ENCODE assay signal across 18 cellular contexts in genomic region chr5:163567811-163568210, GRCh38.
"Had no signal": no experiment of that assay in that cellular context is flagged by ENCODE, and none has a peak within 500 bp of the region (broad histone marks: within the 10 kb centered on the region; RNA-seq: fewer than 3 reads in every experiment).

No MANE protein-coding gene starts in this region.

- DNase-seq: erythroblast; heart left ventricle; hippocampal formation; left colon; left ventricle myocardium superior; mesenchymal stem cell; midbrain; nephron progenitor cell; nucleus accumbens; pancreas; right cardiac atrium; stimulated activated CD4-positive, alpha-beta T cell treated with anti-CD3 and anti-CD28 coated beads, Interleukin-2, amount 100 ng/mL, for 48 hours; stimulated activated naive CD8-positive, alpha-beta T cell treated with anti-CD3 and anti-CD28 coated beads, Interleukin-15, Interleukin-2, amounts not matched to agents 100 U/mL and 50 U/mL, for 24 hours; thyroid gland; upper lobe of left lung; uterus had no signal

- H3K4me1 ChIP-seq: uterus had no signal

- H3K9me3 ChIP-seq: heart left ventricle, pancreas, suprapubic skin, thyroid gland, upper lobe of left lung, uterus had no signal

- H3K4me3 ChIP-seq: heart left ventricle, lung, pancreas, suprapubic skin, thyroid gland, upper lobe of left lung, uterus had no signal

- H3K27me3 ChIP-seq: pancreas, thyroid gland, uterus had no signal

- H3K27ac ChIP-seq: heart left ventricle, pancreas, suprapubic skin, thyroid gland, upper lobe of left lung, uterus had no signal

- H3K36me3 ChIP-seq: heart left ventricle, pancreas, suprapubic skin, thyroid gland, upper lobe of left lung, uterus had no signal

- ATAC-seq: heart left ventricle; left colon; left ventricle myocardium superior; pancreas; right cardiac atrium; stimulated activated naive CD8-positive, alpha-beta T cell treated with anti-CD3 and anti-CD28 coated beads, Interleukin-15, Interleukin-2, amounts not matched to agents 100 U/mL and 50 U/mL, for 24 hours had no signal
